ENCODE assay signal across 33 cellular contexts in the genomic region with DNA sequence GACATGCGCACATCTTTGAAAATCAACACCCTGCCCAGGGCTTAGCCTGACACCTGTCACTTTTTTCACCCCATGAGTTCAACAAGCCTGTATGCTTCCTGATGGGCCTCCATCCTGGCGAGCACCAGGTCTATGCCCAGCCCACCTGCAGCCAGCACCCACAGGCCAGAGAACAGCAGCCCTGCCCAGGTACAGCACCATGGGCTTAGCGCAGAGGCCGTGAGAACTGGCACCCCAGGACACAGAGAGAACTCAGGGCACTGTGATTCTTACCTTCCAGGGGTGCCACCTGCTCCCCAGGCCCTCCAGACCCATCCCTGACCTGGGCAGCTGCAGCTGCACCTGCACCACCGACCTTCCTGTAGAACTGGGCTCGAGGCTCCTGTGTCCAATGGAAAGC.
"Had no signal": no experiment of that assay in that cellular context is flagged by ENCODE, and none has a peak within 500 bp of the region (broad histone marks: within the 10 kb centered on the region; RNA-seq: fewer than 3 reads in every experiment).

No MANE protein-coding gene starts in this region.

- H3K4me3 ChIP-seq: ascending aorta, breast epithelium, cardiac muscle cell, coronary artery, dorsolateral prefrontal cortex had no signal

- DNase-seq: activated CD4-positive, alpha-beta memory T cell treated with anti-CD3 and anti-CD28 coated beads for 36 hours; activated CD4-positive, alpha-beta T cell treated with anti-CD3 and anti-CD28 coated beads for 36 hours; activated CD4-positive, alpha-beta T cell treated with anti-CD3 and anti-CD28 coated beads, Interleukin-2, amount 10 ng/mL, durations not matched to agents 24 days and 14 days; activated CD4-positive, CD25-positive, alpha-beta regulatory T cell; activated CD4-positive, CD25-positive, alpha-beta regulatory T cell treated with anti-CD3 and anti-CD28 coated beads, Interleukin-2, amount 50 U/mL, for 72 hours; activated CD8-positive, alpha-beta memory T cell treated with anti-CD3 and anti-CD28 coated beads, Interleukin-2, amount 10 ng/mL, durations not matched to agents 7 days and 5 days; activated CD8-positive, alpha-beta memory T cell treated with anti-CD3 and anti-CD28 coated beads, Interleukin-2, amount 50 U/mL, for 4 hours; activated CD8-positive, alpha-beta T cell treated with anti-CD3 and anti-CD28 coated beads, Interleukin-2, amount 10 ng/mL, durations not matched to agents 7 days and 5 days; activated gamma-delta T cell; activated naive CD4-positive, alpha-beta T cell; activated naive CD4-positive, alpha-beta T cell treated with anti-CD3 and anti-CD28 coated beads, Interleukin-2, amount 10 ng/mL, durations not matched to agents 7 days and 5 days; activated naive CD8-positive, alpha-beta T cell treated with anti-CD3 and anti-CD28 coated beads, Interleukin-2, amount 10 ng/mL, durations not matched to agents 7 days and 5 days; activated T-cell treated with anti-CD3 and anti-CD28 coated beads, Interleukin-2, amount 50 U/mL, for 1 hour; activated T-cell treated with anti-CD3 and anti-CD28 coated beads, Interleukin-2, amount 50 U/mL, for 48 hours; effector memory CD4-positive, alpha-beta T cell; endodermal cell; foreskin fibroblast; T-helper 1 cell; T-helper 17 cell; T1000 had no signal

- H3K27ac ChIP-seq: ascending aorta, breast epithelium, cardiac muscle cell, coronary artery, dorsolateral prefrontal cortex had no signal

- ATAC-seq: activated CD4-positive, alpha-beta T cell treated with anti-CD3 and anti-CD28 coated beads for 36 hours; activated CD8-positive, alpha-beta memory T cell treated with anti-CD3 and anti-CD28 coated beads, Interleukin-2, amount 10 ng/mL, durations not matched to agents 7 days and 5 days; activated CD8-positive, alpha-beta T cell treated with anti-CD3 and anti-CD28 coated beads, Interleukin-2, amount 10 ng/mL, durations not matched to agents 7 days and 5 days; activated naive CD4-positive, alpha-beta T cell treated with anti-CD3 and anti-CD28 coated beads, Interleukin-2, amount 50 U/mL, for 72 hours; esophagus mucosa; T-helper 17 cell had no signal

- H3K4me1 ChIP-seq: ascending aorta, breast epithelium had no signal

- H3K4me3 Mint-ChIP-seq: activated CD4-positive, alpha-beta memory T cell treated with anti-CD3 and anti-CD28 coated beads for 36 hours; activated CD4-positive, alpha-beta T cell treated with anti-CD3 and anti-CD28 coated beads for 36 hours; activated CD4-positive, alpha-beta T cell treated with anti-CD3 and anti-CD28 coated beads, Interleukin-2, amount 10 ng/mL, durations not matched to agents 24 days and 14 days; activated CD8-positive, alpha-beta memory T cell treated with anti-CD3 and anti-CD28 coated beads, Interleukin-2, amount 10 ng/mL, durations not matched to agents 7 days and 5 days; activated CD8-positive, alpha-beta T cell treated with anti-CD3 and anti-CD28 coated beads, Interleukin-2, amount 10 ng/mL, durations not matched to agents 7 days and 5 days; activated naive CD4-positive, alpha-beta T cell treated with anti-CD3 and anti-CD28 coated beads, Interleukin-2, amount 10 ng/mL, durations not matched to agents 7 days and 5 days; activated naive CD8-positive, alpha-beta T cell treated with anti-CD3 and anti-CD28 coated beads, Interleukin-2, amount 10 ng/mL, durations not matched to agents 7 days and 5 days; activated T-helper 1 cell treated with anti-CD3 and anti-CD28 coated beads, Interleukin-12 subunit alpha, Interleukin-12 subunit beta, Interleukin-2, Interleukin-4 antibody, amounts not matched to agents 30 ng/mL and 10 ng/mL and 1 ng/mL, durations not matched to agents 14 hours and 24 hours and 36 hours; brain; central memory CD8-positive, alpha-beta T cell; dendritic cell treated with granulocyte-macrophage colony-stimulating factor and Interleukin-4, amounts not matched to agents 40 ng/mL and 50 ng/mL, for 4 days; endodermal cell; T-helper 17 cell; T-helper 2 cell treated with Interferon-gamma antibody and Interleukin-4, amounts not matched to agents 5 μg/mL and 100 μg/mL, for 36 hours had no signal

- H3K36me3 Mint-ChIP-seq: activated CD4-positive, alpha-beta memory T cell treated with anti-CD3 and anti-CD28 coated beads for 36 hours; activated CD8-positive, alpha-beta memory T cell treated with anti-CD3 and anti-CD28 coated beads, Interleukin-2, amount 10 ng/mL, durations not matched to agents 7 days and 5 days; activated naive CD4-positive, alpha-beta T cell treated with anti-CD3 and anti-CD28 coated beads, Interleukin-2, amount 10 ng/mL, durations not matched to agents 7 days and 5 days; activated naive CD4-positive, alpha-beta T cell treated with anti-CD3 and anti-CD28 coated beads, Interleukin-2, amount 50 U/mL, for 72 hours; activated naive CD8-positive, alpha-beta T cell treated with anti-CD3 and anti-CD28 coated beads, Interleukin-2, amount 10 ng/mL, durations not matched to agents 7 days and 5 days; brain had no signal

- H3K4me1 Mint-ChIP-seq: activated CD4-positive, alpha-beta T cell treated with anti-CD3 and anti-CD28 coated beads for 36 hours; activated CD4-positive, alpha-beta T cell treated with anti-CD3 and anti-CD28 coated beads, Interleukin-2, amount 10 ng/mL, durations not matched to agents 24 days and 14 days; activated CD8-positive, alpha-beta memory T cell treated with anti-CD3 and anti-CD28 coated beads, Interleukin-2, amount 10 ng/mL, durations not matched to agents 7 days and 5 days; activated naive CD4-positive, alpha-beta T cell treated with anti-CD3 and anti-CD28 coated beads, Interleukin-2, amount 10 ng/mL, durations not matched to agents 7 days and 5 days; activated naive CD8-positive, alpha-beta T cell treated with anti-CD3 and anti-CD28 coated beads, Interleukin-2, amount 10 ng/mL, durations not matched to agents 7 days and 5 days; central memory CD8-positive, alpha-beta T cell; T-helper 17 cell had no signal

- H3K9me3 ChIP-seq: ascending aorta, breast epithelium had no signal

- H3K27me3 Mint-ChIP-seq: activated CD4-positive, alpha-beta memory T cell treated with anti-CD3 and anti-CD28 coated beads for 36 hours; activated CD4-positive, alpha-beta T cell treated with anti-CD3 and anti-CD28 coated beads, Interleukin-2, amount 10 ng/mL, durations not matched to agents 24 days and 14 days; activated CD8-positive, alpha-beta memory T cell treated with anti-CD3 and anti-CD28 coated beads, Interleukin-2, amount 10 ng/mL, durations not matched to agents 7 days and 5 days; activated naive CD8-positive, alpha-beta T cell treated with anti-CD3 and anti-CD28 coated beads, Interleukin-2, amount 10 ng/mL, durations not matched to agents 7 days and 5 days had no signal

- H3K27me3 ChIP-seq: ascending aorta, cardiac muscle cell had no signal

- H3K27ac Mint-ChIP-seq: activated CD4-positive, alpha-beta memory T cell treated with anti-CD3 and anti-CD28 coated beads for 36 hours; activated CD4-positive, alpha-beta T cell treated with anti-CD3 and anti-CD28 coated beads for 36 hours; activated CD4-positive, alpha-beta T cell treated with anti-CD3 and anti-CD28 coated beads, Interleukin-2, amount 10 ng/mL, durations not matched to agents 24 days and 14 days; activated CD8-positive, alpha-beta memory T cell treated with anti-CD3 and anti-CD28 coated beads, Interleukin-2, amount 10 ng/mL, durations not matched to agents 7 days and 5 days; activated CD8-positive, alpha-beta T cell treated with anti-CD3 and anti-CD28 coated beads, Interleukin-2, amount 10 ng/mL, durations not matched to agents 7 days and 5 days; activated naive CD4-positive, alpha-beta T cell treated with anti-CD3 and anti-CD28 coated beads, Interleukin-2, amount 10 ng/mL, durations not matched to agents 7 days and 5 days; activated naive CD4-positive, alpha-beta T cell treated with anti-CD3 and anti-CD28 coated beads, Interleukin-2, amount 50 U/mL, for 72 hours; activated naive CD8-positive, alpha-beta T cell treated with anti-CD3 and anti-CD28 coated beads, Interleukin-2, amount 10 ng/mL, durations not matched to agents 7 days and 5 days; activated T-helper 1 cell treated with anti-CD3 and anti-CD28 coated beads, Interleukin-12 subunit alpha, Interleukin-12 subunit beta, Interleukin-2, Interleukin-4 antibody, amounts not matched to agents 30 ng/mL and 10 ng/mL and 1 ng/mL, durations not matched to agents 14 hours and 24 hours and 36 hours; activated T-helper 2 cell treated with anti-CD3 and anti-CD28 coated beads, Interferon-gamma antibody, Interleukin-2, Interleukin-4, amounts not matched to agents 10 μg/mL and 5 μg/mL and 100 μg/mL, durations not matched to agents 14 hours and 24 hours and 36 hours; dendritic cell treated with granulocyte-macrophage colony-stimulating factor and Interleukin-4, amounts not matched to agents 40 ng/mL and 50 ng/mL, for 4 days; endodermal cell; T-helper 17 cell; T-helper 2 cell treated with Interferon-gamma antibody and Interleukin-4, amounts not matched to agents 5 μg/mL and 100 μg/mL, for 36 hours had no signal

- H3K9me3 Mint-ChIP-seq: activated CD4-positive, alpha-beta memory T cell treated with anti-CD3 and anti-CD28 coated beads for 36 hours; activated CD4-positive, alpha-beta T cell treated with anti-CD3 and anti-CD28 coated beads, Interleukin-2, amount 10 ng/mL, durations not matched to agents 24 days and 14 days; activated naive CD4-positive, alpha-beta T cell treated with anti-CD3 and anti-CD28 coated beads, Interleukin-2, amount 50 U/mL, for 72 hours; activated naive CD8-positive, alpha-beta T cell treated with anti-CD3 and anti-CD28 coated beads, Interleukin-2, amount 10 ng/mL, durations not matched to agents 7 days and 5 days; activated T-helper 1 cell treated with anti-CD3 and anti-CD28 coated beads, Interleukin-12 subunit alpha, Interleukin-12 subunit beta, Interleukin-2, Interleukin-4 antibody, amounts not matched to agents 30 ng/mL and 10 ng/mL and 1 ng/mL, durations not matched to agents 14 hours and 24 hours and 36 hours; activated T-helper 2 cell treated with anti-CD3 and anti-CD28 coated beads, Interferon-gamma antibody, Interleukin-2, Interleukin-4, amounts not matched to agents 10 μg/mL and 5 μg/mL and 100 μg/mL, durations not matched to agents 14 hours and 24 hours and 36 hours; central memory CD8-positive, alpha-beta T cell; T-helper 2 cell treated with Interferon-gamma antibody and Interleukin-4, amounts not matched to agents 5 μg/mL and 100 μg/mL, for 36 hours had no signal

- H3K36me3 ChIP-seq: ascending aorta, breast epithelium, cardiac muscle cell had no signal
